ENCODE assay signal across 18 cellular contexts in genomic region chr21:35921471-35921870, GRCh38.
DNase-seq lines count a peak whose midpoint lies in the region; ATAC-seq, FAIRE-seq and TF ChIP-seq lines count a peak whose summit lies in the region.
"Had no signal": no experiment of that assay in that cellular context is flagged by ENCODE, and none has a peak within 500 bp of the region (broad histone marks: within the 10 kb centered on the region; RNA-seq: fewer than 3 reads in every experiment).

No MANE protein-coding gene starts in this region.

- no peaks in the 10 kb centered on the region for H4K20me1 ChIP-seq in HepG2 (ENCODE audit: insufficient read depth, low read length)

- intact Hi-C loops in HepG2 (cut with micrococcal nuclease; ENCODE audit: unreplicated experiment), result no loop called here
- intact Hi-C loops in right lobe of liver (cut with DNase I), result no loop called here

- TF ChIP-seq CTCF in HepG2 (CRISPR knock-in tag; IDR thresholded peaks at IDR 0.05), result no peak
- TF ChIP-seq CTCF in right lobe of liver (IDR thresholded peaks at IDR 0.05), result no peak
- no peak for TF ChIP-seq CTCF in suprapubic skin (IDR thresholded peaks at IDR 0.05)

- H3K4me3 ChIP-seq in HepG2 (replicated peaks in 1 of 3; ENCODE audit: insufficient read depth in 1 of 3, low read depth in 2 of 3, low read length in 3 of 3) (no peak overlapping the region), right lobe of liver (no peak overlapping the region), suprapubic skin (no peak overlapping the region)
- H3K4me3 ChIP-seq: GM23248, HAP-1 had no signal

- H3K79me2 ChIP-seq in HepG2 (ENCODE audit: insufficient read depth, low read length), result no peaks in the 10 kb centered on the region

- H3K4me2 ChIP-seq in HepG2 (ENCODE audit: low read depth, low read length), result peak overlapping the region; percentile 52

- no peak for FAIRE-seq in HepG2 (lab: Jason Lieb, UNC)
- FAIRE-seq: A204.1, D721Med, G401.6, GM12891, GM19239 had no signal

- ATAC-seq in HepG2 (peak; percentile 69), right lobe of liver (no peak), GM19351 (IDR thresholded peaks at IDR 0.05; ENCODE audit: unreplicated experiment) (no peak)

- in situ Hi-C loops in HepG2 (cut with HindIII; ENCODE audit: extremely low pct_ligation_motif_present, low pct_unique_long_range_greater_than_20kb), result no loop called here

- H3K27ac ChIP-seq in HepG2 (ENCODE audit: extremely low read length, insufficient read depth, low read length) (peak overlapping the region; percentile 30), right lobe of liver (no peak overlapping the region), suprapubic skin (peak overlapping the region; percentile 36)
- H3K27ac ChIP-seq: C4-2B, GM23248 had no signal

- no peaks in the 10 kb centered on the region for H3K9me3 ChIP-seq in HepG2 (ENCODE audit: low read length)
- no peaks in the 10 kb centered on the region for H3K9me3 ChIP-seq in right lobe of liver
- H3K9me3 ChIP-seq in suprapubic skin, result no peaks in the 10 kb centered on the region
- H3K9me3 ChIP-seq: Caco-2, HAP-1 had no signal

- 8% methylated on average over 2 of the region's 2 CpGs for WGBS in HepG2 (ENCODE audit: low lambda C conversion rate)
- 43% methylated on average over 1 of the region's 2 CpGs for WGBS in right lobe of liver (ENCODE audit: insufficient coverage, low coverage, low lambda C conversion rate, missing lambda C conversion rate)
- 33% methylated on average over 2 of the region's 2 CpGs for whole genome bisulfite sequencing in suprapubic skin

- no TSS peak for BruUV-seq in HepG2 (replicated peaks; lab: Mats Ljungman, UMichigan)

- CTCF ChIA-PET in HepG2 (lab: Yijun Ruan, JAX; ENCODE audit: low intra/inter-chr PET ratio, low total read pairs), result no interaction called here

- H2AFZ ChIP-seq in HepG2 (ENCODE audit: low read length), result no peak overlapping the region
- H2AFZ ChIP-seq: GM23248 had no signal

- no peak for TF ChIP-seq RAD21 in HepG2 (CRISPR knock-in tag; IDR thresholded peaks at IDR 0.05)

- H3K36me3 ChIP-seq in HepG2 (replicated peaks in 1 of 2; ENCODE audit: control insufficient read depth in 1 of 2, insufficient read depth in 2 of 2, low read length in 2 of 2) (no peaks in the 10 kb centered on the region), right lobe of liver (no peaks in the 10 kb centered on the region), suprapubic skin (no peaks in the 10 kb centered on the region)
- H3K36me3 ChIP-seq: HAP-1 had no signal

- H3K27me3 ChIP-seq in HepG2 (ENCODE audit: control insufficient read depth in 1 of 2, insufficient read depth in 2 of 2, low read length in 2 of 2) (no peaks in the 10 kb centered on the region), right lobe of liver (no peaks in the 10 kb centered on the region), suprapubic skin (no peaks in the 10 kb centered on the region)

- H3K9ac ChIP-seq in HepG2 (ENCODE audit: insufficient read depth, low read depth, low read length), result peak overlapping the region; percentile 31; the same call in 1 of the 2 replicates
- H3K9ac ChIP-seq: GM23248 had no signal

- POLR2A ChIA-PET in HepG2 (lab: Yijun Ruan, JAX), result no interaction called here

- no peak for TF ChIP-seq EP300 in HepG2 (IDR thresholded peaks at IDR 0.05; ENCODE audit: low read depth in 2 of 2, low read length in 2 of 2)
- no peak for TF ChIP-seq EP300 in HepG2 (CRISPR knock-in tag; IDR thresholded peaks at IDR 0.05; ENCODE audit: borderline replicate concordance)
- TF ChIP-seq EP300 in suprapubic skin (IDR thresholded peaks at IDR 0.05), result no peak

- DNase-seq in HepG2 (ENCODE audit: low spot score) (peak; percentile 45), right lobe of liver (no peak), NCI-H748 (lab: John Stamatoyannopoulos, UW; ENCODE audit: unreplicated experiment) (peak; percentile 34), suprapubic skin (ENCODE audit: low spot score in 2 of 2) (no peak), NCI-H82 (lab: John Stamatoyannopoulos, UW) (no peak), kidney glomerular epithelial cell (lab: John Stamatoyannopoulos, UW) (no peak)
- DNase-seq: ACHN; Caco-2; CD4-positive, alpha-beta T cell; GM23248 had no signal

- TF ChIP-seq POLR2A in HepG2 (IDR thresholded peaks at IDR 0.05; ENCODE audit: insufficient read depth in 1 of 2, low read depth in 2 of 2, low read length in 2 of 2) (no peak), right lobe of liver (IDR thresholded peaks at IDR 0.05) (no peak), suprapubic skin (IDR thresholded peaks at IDR 0.05) (no peak)

- H3K4me1 ChIP-seq in HepG2 (ENCODE audit: insufficient read depth, low read length), result peaks cover 45% of the 10 kb centered on the region
- no peaks in the 10 kb centered on the region for H3K4me1 ChIP-seq in right lobe of liver
- peaks cover 16% of the 10 kb centered on the region for H3K4me1 ChIP-seq in suprapubic skin
- H3K4me1 ChIP-seq: HAP-1 had no signal

TF ChIP-seq in HepG2, 621 proteins besides CTCF, POLR2A, EP300 and RAD21:
- TF ChIP-seq ISL2 (CRISPR knock-in tag; IDR thresholded peaks at IDR 0.05) (no peak), ARID3A (IDR thresholded peaks at IDR 0.05; ENCODE audit: low read depth, low read length) (peak; percentile 71), ZNF564 (CRISPR knock-in tag; IDR thresholded peaks at IDR 0.05) (no peak), ZNF317 (CRISPR knock-in tag; IDR thresholded peaks at IDR 0.05) (no peak), HNF4A (CRISPR knock-in tag; IDR thresholded peaks at IDR 0.05) (0 out of 2 replicates have a peak, but pooled peaks have one; percentile 9), CSRNP1 (CRISPR knock-in tag; IDR thresholded peaks at IDR 0.05) (no peak), MIER3 (CRISPR knock-in tag; IDR thresholded peaks at IDR 0.05; ENCODE audit: borderline replicate concordance) (no peak), ESRRA (CRISPR knock-in tag; IDR thresholded peaks at IDR 0.05; ENCODE audit: low read depth) (no peak), BCLAF1 (IDR thresholded peaks at IDR 0.05) (no peak), SOX13 (IDR thresholded peaks at IDR 0.05) (no peak), SOX13 (CRISPR knock-in tag; conservative IDR thresholded peaks at IDR 0.05 in 1 of 2, IDR thresholded peaks at IDR 0.05 in 1 of 2) (peak in 1 of 2 experiments; percentile 7; a peak in 1 of 4 replicates)

Comparison
In these comparisons a context has a peak if more than half of its experiments do, and no peak if none do; other contexts are left out.
1. DNase-seq: peak in HepG2 (single experiment) and NCI-H748 (single experiment); none in right lobe of liver (0 of 3), suprapubic skin (0 of 2), NCI-H82 (single experiment) and kidney glomerular epithelial cell (single experiment).
2. H3K27ac ChIP-seq: peak in HepG2 (single experiment) and suprapubic skin (single experiment); none in right lobe of liver (0 of 3).